37 cellular contexts compared by ENCODE assay signal in the genomic region with DNA sequence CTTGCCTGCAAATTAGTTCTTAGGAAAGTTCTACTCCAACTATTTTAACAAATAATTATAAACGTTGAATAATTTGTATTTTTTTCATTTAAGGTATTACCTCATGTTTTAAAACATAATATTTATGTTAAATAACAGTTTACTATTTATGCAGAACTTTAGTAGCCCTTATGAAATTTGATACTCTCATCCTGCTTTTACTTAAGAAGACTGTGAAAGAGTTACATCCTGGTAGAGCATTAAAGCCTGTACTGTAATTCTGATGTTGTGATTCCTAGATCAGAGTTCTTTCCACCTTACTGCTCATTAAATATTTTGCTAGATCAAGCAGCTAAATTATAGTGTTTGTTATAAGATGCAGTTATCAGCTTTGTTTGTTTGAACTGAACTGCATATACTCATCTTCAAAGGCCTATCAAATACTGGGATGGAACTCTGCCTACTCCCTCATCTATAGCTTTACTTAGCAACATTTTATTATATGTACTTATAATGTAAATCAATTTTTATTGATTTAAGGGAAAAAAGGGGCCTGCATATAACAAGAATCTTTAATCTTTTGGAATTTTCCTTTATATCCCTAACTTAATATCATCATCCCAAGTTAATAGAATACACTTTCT.
"Had no signal": no experiment of that assay in that cellular context is flagged by ENCODE, and none has a peak within 500 bp of the region (broad histone marks: within the 10 kb centered on the region; RNA-seq: fewer than 3 reads in every experiment).

No MANE protein-coding gene starts in this region.

- H3K27ac Mint-ChIP-seq: activated naive CD8-positive, alpha-beta T cell; brain; natural killer cell; neural progenitor cell; stimulated activated memory B cell treated with anti-CD40 and anti-IgM and Interleukin-4, amounts not matched to agents 10 μg/mL and 1 μg/mL and 100 μg/mL, for 72 hours; stimulated activated naive CD8-positive, alpha-beta T cell treated with anti-CD3 and anti-CD28 coated beads, Interleukin-15, amount 100 ng/mL, for 72 hours; T-helper 17 cell had no signal

- H3K9me3 Mint-ChIP-seq: neural progenitor cell; stimulated activated memory B cell treated with anti-CD40 and anti-IgM and Interleukin-4, amounts not matched to agents 10 μg/mL and 1 μg/mL and 100 μg/mL, for 72 hours had no signal

- H2AFZ ChIP-seq: neural progenitor cell, parathyroid adenoma had no signal

- DNase-seq: activated CD4-positive, alpha-beta T cell treated with anti-CD3 and anti-CD28 coated beads for 4 hours; activated CD4-positive, alpha-beta T cell treated with anti-CD3 and anti-CD28 coated beads, Interleukin-2, amount 50 U/mL, for 48 hours; activated CD4-positive, CD25-positive, alpha-beta regulatory T cell; activated CD8-positive, alpha-beta memory T cell treated with anti-CD3 and anti-CD28 coated beads for 24 hours; activated effector memory CD4-positive, alpha-beta T cell treated with Interleukin-2 at 50 U/mL for 16 hours; activated naive CD4-positive, alpha-beta T cell treated with Interleukin-2 at 50 U/mL for 16 hours; adrenal gland; aorta; cerebellar nuclear complex; dorsolateral prefrontal cortex; effector memory CD4-positive, alpha-beta T cell; erythroblast; foreskin melanocyte; left ventricle myocardium inferior; mesendoderm; natural killer cell; occipital lobe; psoas muscle; sigmoid colon; stimulated activated CD4-positive, alpha-beta T cell treated with anti-CD3 and anti-CD28 coated beads, Interleukin-1b, Interleukin-23, amount 100 ng/mL, for 48 hours; stimulated activated CD4-positive, alpha-beta T cell treated with anti-CD3 and anti-CD28 coated beads, Interleukin-4, amount 100 ng/mL, for 4 hours; stimulated activated CD8-positive, alpha-beta memory T cell treated with anti-CD3 and anti-CD28 coated beads, Interleukin-4, amount 100 ng/mL, for 48 hours; stimulated activated naive CD8-positive, alpha-beta T cell treated with anti-CD3 and anti-CD28 coated beads, Interleukin-15, amount 100 ng/mL, for 72 hours; substantia nigra; T-helper 17 cell; T1000; upper lobe of left lung had no signal

- H3K4me1 Mint-ChIP-seq: brain; natural killer cell; neural progenitor cell; stimulated activated memory B cell treated with anti-CD40 and anti-IgM and Interleukin-4, amounts not matched to agents 10 μg/mL and 1 μg/mL and 100 μg/mL, for 72 hours; stimulated activated naive CD8-positive, alpha-beta T cell treated with anti-CD3 and anti-CD28 coated beads, Interleukin-15, amount 100 ng/mL, for 72 hours; T-helper 17 cell had no signal

- H3K4me3 Mint-ChIP-seq: activated naive CD8-positive, alpha-beta T cell; brain; natural killer cell; neural progenitor cell; stimulated activated memory B cell treated with anti-CD40 and anti-IgM and Interleukin-4, amounts not matched to agents 10 μg/mL and 1 μg/mL and 100 μg/mL, for 72 hours; stimulated activated naive CD8-positive, alpha-beta T cell treated with anti-CD3 and anti-CD28 coated beads, Interleukin-15, amount 100 ng/mL, for 72 hours; T-helper 17 cell had no signal

- H3K79me2 ChIP-seq: parathyroid adenoma had no signal

- H3K27ac ChIP-seq: adrenal gland, cardiac muscle cell, coronary artery, dorsolateral prefrontal cortex, left ventricle myocardium inferior, neural progenitor cell, parathyroid adenoma, psoas muscle, sigmoid colon, upper lobe of left lung, vagina had no signal

- H3K36me3 ChIP-seq: adrenal gland, cardiac muscle cell, left ventricle myocardium inferior, neural progenitor cell, sigmoid colon, upper lobe of left lung, vagina had no signal

- H3K36me3 Mint-ChIP-seq: natural killer cell; stimulated activated memory B cell treated with anti-CD40 and anti-IgM and Interleukin-4, amounts not matched to agents 10 μg/mL and 1 μg/mL and 100 μg/mL, for 72 hours had no signal

- ATAC-seq: natural killer cell; psoas muscle; stimulated activated memory B cell treated with anti-CD40 and anti-IgM and Interleukin-4, amounts not matched to agents 10 μg/mL and 1 μg/mL and 100 μg/mL, for 72 hours; stimulated activated naive CD8-positive, alpha-beta T cell treated with anti-CD3 and anti-CD28 coated beads, Interleukin-15, amount 100 ng/mL, for 72 hours; T-helper 17 cell had no signal

- H3K27me3 ChIP-seq: adrenal gland, cardiac muscle cell, dorsolateral prefrontal cortex, neural progenitor cell, sigmoid colon, upper lobe of left lung, vagina had no signal

- H3K27me3 Mint-ChIP-seq: activated naive CD8-positive, alpha-beta T cell; brain; stimulated activated memory B cell treated with anti-CD40 and anti-IgM and Interleukin-4, amounts not matched to agents 10 μg/mL and 1 μg/mL and 100 μg/mL, for 72 hours; stimulated activated naive CD8-positive, alpha-beta T cell treated with anti-CD3 and anti-CD28 coated beads, Interleukin-15, amount 100 ng/mL, for 72 hours; T-helper 17 cell had no signal

- H3K4me3 ChIP-seq: adrenal gland, cardiac muscle cell, coronary artery, dorsolateral prefrontal cortex, left ventricle myocardium inferior, lung, neural progenitor cell, psoas muscle, sigmoid colon, smooth muscle cell, upper lobe of left lung, vagina had no signal

- H3K4me1 ChIP-seq: adrenal gland, left ventricle myocardium inferior, neural progenitor cell, parathyroid adenoma, psoas muscle, sigmoid colon, upper lobe of left lung, vagina had no signal
